Comparison of ENCODE assay signal across 10 cellular contexts in genomic region chr10:59903871-59904270, GRCh38. TPM values are rescaled to one million over a fixed set of nuclear protein-coding genes. Genes with fewer than 3 reads are reported as not detected.
DNase-seq lines count a peak whose midpoint lies in the region; ATAC-seq and TF ChIP-seq lines count a peak whose summit lies in the region.
"Had no signal": no experiment of that assay in that cellular context is flagged by ENCODE, and none has a peak within 500 bp of the region (broad histone marks: within the 10 kb centered on the region; RNA-seq: fewer than 3 reads in every experiment).

No MANE protein-coding gene starts in this region.

- WGBS in HUES64, result 71% methylated on average over 4 of the region's 6 CpGs

- ATAC-seq in natural killer cell (no peak), GM21447 (IDR thresholded peaks at IDR 0.05; ENCODE audit: unreplicated experiment) (no peak)
- ATAC-seq: left cardiac atrium had no signal

- no peaks in the 10 kb centered on the region for H3K9me3 ChIP-seq in HUES64 (ENCODE audit: insufficient read depth, low read depth, low read length)

- H3K4me1 ChIP-seq in HUES64 (ENCODE audit: insufficient read depth, low read length), result peaks cover 45% of the 10 kb centered on the region

- H3K27me3 ChIP-seq in HUES64 (ENCODE audit: insufficient read depth, low read length), result no peaks in the 10 kb centered on the region

- no peak overlapping the region for H3K9ac ChIP-seq in HUES64 (ENCODE audit: low read depth, low read length)

- H3K4me3 ChIP-seq in HUES64 (ENCODE audit: low read length) (peak overlapping the region; percentile 95), cardiac fibroblast (replicated peaks in 1 of 2; ENCODE audit: low read depth in 2 of 2, low read length in 2 of 2) (no peak overlapping the region)

- peak overlapping the region; percentile 98 for H3K4me3 Mint-ChIP-seq in natural killer cell

- no peak overlapping the region for H3K27ac ChIP-seq in HUES64 (ENCODE audit: low read depth, low read length)

- peak; percentile 38 for DNase-seq in AG20443 (ENCODE audit: low spot score)
- DNase-seq in cardiac fibroblast (ENCODE audit: low read depth in 2 of 2), result peak; percentile 33 to 41
- DNase-seq in natural killer cell, result no peak
- no peak for DNase-seq in NAMALWA (ENCODE audit: low spot score)
- no peak for DNase-seq in head of caudate nucleus
- no peak for DNase-seq in epidermal melanocyte (ENCODE audit: insufficient read length, low spot score)
- DNase-seq: left cardiac atrium, NCI-H2081 had no signal

- TF ChIP-seq CTCF in cardiac fibroblast (IDR thresholded peaks at IDR 0.05; ENCODE audit: low read depth, low read length) (no peak), natural killer cell (IDR thresholded peaks at IDR 0.05) (no peak)

- H3K36me3 ChIP-seq in HUES64 (ENCODE audit: insufficient read depth, low read length), result peaks cover 3% of the 10 kb centered on the region; the same call in 1 of the 2 replicates

- no peaks in the 10 kb centered on the region for H3K9me3 Mint-ChIP-seq in natural killer cell

- H3K36me3 Mint-ChIP-seq in natural killer cell, result no peaks in the 10 kb centered on the region

- peaks cover 70 to 73% of the 10 kb centered on the region in 2 donors for H3K4me1 Mint-ChIP-seq in natural killer cell

- intact Hi-C loops in natural killer cell (cut with micrococcal nuclease), result no loop called here
- intact Hi-C loops in head of caudate nucleus (cut with DNase I), result no loop called here

- no peaks in the 10 kb centered on the region for H3K27me3 Mint-ChIP-seq in natural killer cell (ENCODE audit: low read depth in 2 of 2)

- H3K27ac Mint-ChIP-seq in natural killer cell, result peak overlapping the region; percentile 86 to 91

RNA-seq across cellular contexts. Expression of gene CCDC6, which starts 2.5 kb away (rescaled TPM):
- polyA plus RNA-seq in HUES64 (2013, experiment 1 of 2), result 39.5 TPM
- 34.7 TPM for polyA plus RNA-seq in HUES64 (2013, experiment 2 of 2)
- total RNA-seq in natural killer cell, result 10 to 100 TPM; 19.7 to 23.4 (median 20.8) TPM

Comparison
In these comparisons a context has a peak if more than half of its experiments do, and no peak if none do; other contexts are left out.
1. DNase-seq: peak in AG20443 (single experiment) and cardiac fibroblast (2 of 2); none in natural killer cell (single experiment), NAMALWA (single experiment), head of caudate nucleus (0 of 42) and epidermal melanocyte (single experiment).